In the genomic region with DNA sequence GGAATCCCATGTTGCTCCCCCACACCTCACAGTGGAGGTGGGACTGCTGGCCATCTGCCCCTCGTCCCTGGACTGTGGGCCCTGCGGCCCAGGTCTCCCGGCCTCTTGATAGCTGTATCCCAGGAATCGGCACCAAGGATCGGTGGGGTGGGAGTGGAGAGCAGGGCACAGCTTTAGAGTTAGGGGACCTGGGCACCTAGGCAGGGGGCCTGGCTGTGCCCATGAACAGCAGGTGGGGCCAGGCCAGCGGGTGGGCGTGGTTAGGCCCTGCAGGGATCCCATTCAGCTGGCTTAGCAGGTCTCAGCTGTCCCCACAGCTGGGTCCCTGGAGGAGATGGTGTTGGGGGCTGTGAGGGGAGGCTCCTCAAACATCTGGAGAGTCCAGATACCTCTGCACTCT, we compare ENCODE assay signal across 1 cellular context.
TF ChIP-seq lines count a peak whose summit lies in the region.

No MANE protein-coding gene starts in this region.

TF ChIP-seq in WTC11, 78 proteins besides CTCF, POLR2A, EP300 and RAD21 (continued from another document):
- TF ChIP-seq, protein P1, sequence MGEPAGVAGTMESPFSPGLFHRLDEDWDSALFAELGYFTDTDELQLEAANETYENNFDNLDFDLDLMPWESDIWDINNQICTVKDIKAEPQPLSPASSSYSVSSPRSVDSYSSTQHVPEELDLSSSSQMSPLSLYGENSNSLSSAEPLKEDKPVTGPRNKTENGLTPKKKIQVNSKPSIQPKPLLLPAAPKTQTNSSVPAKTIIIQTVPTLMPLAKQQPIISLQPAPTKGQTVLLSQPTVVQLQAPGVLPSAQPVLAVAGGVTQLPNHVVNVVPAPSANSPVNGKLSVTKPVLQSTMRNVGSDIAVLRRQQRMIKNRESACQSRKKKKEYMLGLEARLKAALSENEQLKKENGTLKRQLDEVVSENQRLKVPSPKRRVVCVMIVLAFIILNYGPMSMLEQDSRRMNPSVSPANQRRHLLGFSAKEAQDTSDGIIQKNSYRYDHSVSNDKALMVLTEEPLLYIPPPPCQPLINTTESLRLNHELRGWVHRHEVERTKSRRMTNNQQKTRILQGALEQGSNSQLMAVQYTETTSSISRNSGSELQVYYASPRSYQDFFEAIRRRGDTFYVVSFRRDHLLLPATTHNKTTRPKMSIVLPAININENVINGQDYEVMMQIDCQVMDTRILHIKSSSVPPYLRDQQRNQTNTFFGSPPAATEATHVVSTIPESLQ (CRISPR knock-in tag; IDR thresholded peaks at IDR 0.05), result no peak
- TF ChIP-seq ZNF423 (CRISPR knock-in tag; IDR thresholded peaks at IDR 0.05) (peak; percentile 80), ZNF232 (CRISPR knock-in tag; IDR thresholded peaks at IDR 0.05) (no peak), ZNF416 (CRISPR knock-in tag; IDR thresholded peaks at IDR 0.05) (no peak), MXD4 (CRISPR knock-in tag; IDR thresholded peaks at IDR 0.05; ENCODE audit: borderline replicate concordance) (no peak), OVOL2 (CRISPR knock-in tag; IDR thresholded peaks at IDR 0.05; ENCODE audit: borderline replicate concordance) (no peak), ZNF263 (CRISPR knock-in tag; IDR thresholded peaks at IDR 0.05; ENCODE audit: low read depth) (no peak), FOXP1 (CRISPR knock-in tag; IDR thresholded peaks at IDR 0.05; ENCODE audit: borderline replicate concordance) (0 out of 2 replicates have a peak, but pooled peaks have one; percentile 26), CREM (CRISPR knock-in tag; IDR thresholded peaks at IDR 0.05) (no peak)
- TF ChIP-seq, protein P2, sequence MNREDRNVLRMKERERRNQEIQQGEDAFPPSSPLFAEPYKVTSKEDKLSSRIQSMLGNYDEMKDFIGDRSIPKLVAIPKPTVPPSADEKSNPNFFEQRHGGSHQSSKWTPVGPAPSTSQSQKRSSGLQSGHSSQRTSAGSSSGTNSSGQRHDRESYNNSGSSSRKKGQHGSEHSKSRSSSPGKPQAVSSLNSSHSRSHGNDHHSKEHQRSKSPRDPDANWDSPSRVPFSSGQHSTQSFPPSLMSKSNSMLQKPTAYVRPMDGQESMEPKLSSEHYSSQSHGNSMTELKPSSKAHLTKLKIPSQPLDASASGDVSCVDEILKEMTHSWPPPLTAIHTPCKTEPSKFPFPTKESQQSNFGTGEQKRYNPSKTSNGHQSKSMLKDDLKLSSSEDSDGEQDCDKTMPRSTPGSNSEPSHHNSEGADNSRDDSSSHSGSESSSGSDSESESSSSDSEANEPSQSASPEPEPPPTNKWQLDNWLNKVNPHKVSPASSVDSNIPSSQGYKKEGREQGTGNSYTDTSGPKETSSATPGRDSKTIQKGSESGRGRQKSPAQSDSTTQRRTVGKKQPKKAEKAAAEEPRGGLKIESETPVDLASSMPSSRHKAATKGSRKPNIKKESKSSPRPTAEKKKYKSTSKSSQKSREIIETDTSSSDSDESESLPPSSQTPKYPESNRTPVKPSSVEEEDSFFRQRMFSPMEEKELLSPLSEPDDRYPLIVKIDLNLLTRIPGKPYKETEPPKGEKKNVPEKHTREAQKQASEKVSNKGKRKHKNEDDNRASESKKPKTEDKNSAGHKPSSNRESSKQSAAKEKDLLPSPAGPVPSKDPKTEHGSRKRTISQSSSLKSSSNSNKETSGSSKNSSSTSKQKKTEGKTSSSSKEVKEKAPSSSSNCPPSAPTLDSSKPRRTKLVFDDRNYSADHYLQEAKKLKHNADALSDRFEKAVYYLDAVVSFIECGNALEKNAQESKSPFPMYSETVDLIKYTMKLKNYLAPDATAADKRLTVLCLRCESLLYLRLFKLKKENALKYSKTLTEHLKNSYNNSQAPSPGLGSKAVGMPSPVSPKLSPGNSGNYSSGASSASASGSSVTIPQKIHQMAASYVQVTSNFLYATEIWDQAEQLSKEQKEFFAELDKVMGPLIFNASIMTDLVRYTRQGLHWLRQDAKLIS (CRISPR knock-in tag; IDR thresholded peaks at IDR 0.05; ENCODE audit: borderline replicate concordance), result no peak
